In the genomic region with DNA sequence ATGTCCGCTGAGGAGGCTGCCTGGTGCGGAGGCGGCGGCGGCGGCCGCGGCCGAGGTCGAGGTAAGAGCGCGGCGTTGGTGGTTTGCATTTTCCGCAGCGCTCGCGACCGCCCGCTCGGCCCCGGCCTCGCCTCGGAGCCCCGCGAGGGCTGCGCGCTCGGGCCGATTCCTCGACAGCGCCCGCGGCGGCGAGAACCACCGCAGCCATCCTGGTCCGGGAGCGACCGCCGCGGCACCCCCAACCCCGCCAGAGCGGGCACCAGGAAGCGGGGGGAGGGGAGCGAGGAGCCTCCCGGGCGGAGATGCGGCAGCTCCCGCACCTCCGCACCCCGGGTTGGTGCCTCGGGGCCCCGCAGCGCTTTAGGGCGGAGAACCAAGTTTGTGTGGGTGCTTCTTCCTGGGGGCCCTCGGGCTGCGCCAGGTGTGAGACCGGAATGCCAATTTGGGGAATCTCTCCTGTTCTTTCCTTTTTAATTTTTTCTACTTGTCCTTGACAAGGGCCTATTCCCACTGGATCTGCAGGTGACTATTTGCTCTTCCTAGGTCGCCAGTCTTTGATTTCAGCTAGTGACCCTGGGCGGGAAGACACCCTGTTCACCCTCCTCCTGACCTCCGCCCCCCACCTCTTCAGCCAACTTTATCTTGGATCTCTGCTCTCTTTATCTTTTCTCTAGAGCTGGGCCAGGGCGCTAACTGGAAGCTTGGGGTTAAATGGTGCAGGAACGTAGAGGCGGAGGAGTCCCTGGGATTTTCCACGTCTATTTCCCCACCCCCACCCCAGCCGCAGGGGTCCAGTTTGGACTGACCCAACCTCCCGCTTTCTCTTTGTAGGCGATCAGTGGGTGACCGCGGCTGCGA, we compare ENCODE assay signal across 1 cellular context.
TF ChIP-seq lines count a peak whose summit lies in the region.

A gene with protein sequence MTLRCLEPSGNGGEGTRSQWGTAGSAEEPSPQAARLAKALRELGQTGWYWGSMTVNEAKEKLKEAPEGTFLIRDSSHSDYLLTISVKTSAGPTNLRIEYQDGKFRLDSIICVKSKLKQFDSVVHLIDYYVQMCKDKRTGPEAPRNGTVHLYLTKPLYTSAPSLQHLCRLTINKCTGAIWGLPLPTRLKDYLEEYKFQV (plus strand): TSS at position 822 of the 858 bp plus-strand sequence. CDS start 223 bp downstream, outside the sequence.

TF ChIP-seq in K562, 482 proteins besides CTCF, POLR2A, EP300 and RAD21 (continued from another document):
- TF ChIP-seq, protein P1, sequence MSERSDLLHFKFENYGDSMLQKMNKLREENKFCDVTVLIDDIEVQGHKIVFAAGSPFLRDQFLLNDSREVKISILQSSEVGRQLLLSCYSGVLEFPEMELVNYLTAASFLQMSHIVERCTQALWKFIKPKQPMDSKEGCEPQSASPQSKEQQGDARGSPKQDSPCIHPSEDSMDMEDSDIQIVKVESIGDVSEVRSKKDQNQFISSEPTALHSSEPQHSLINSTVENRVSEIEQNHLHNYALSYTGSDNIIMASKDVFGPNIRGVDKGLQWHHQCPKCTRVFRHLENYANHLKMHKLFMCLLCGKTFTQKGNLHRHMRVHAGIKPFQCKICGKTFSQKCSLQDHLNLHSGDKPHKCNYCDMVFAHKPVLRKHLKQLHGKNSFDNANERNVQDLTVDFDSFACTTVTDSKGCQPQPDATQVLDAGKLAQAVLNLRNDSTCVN (CRISPR knock-in tag; IDR thresholded peaks at IDR 0.05), result no peak
- peak; percentile 74 for TF ChIP-seq NCOR1 (IDR thresholded peaks at IDR 0.05)
- no peak for TF ChIP-seq ILK (tag; IDR thresholded peaks at IDR 0.05; ENCODE audit: borderline replicate concordance, low read depth)
- no peak for TF ChIP-seq ARID2 (IDR thresholded peaks at IDR 0.05)
- TF ChIP-seq PRPF4 (IDR thresholded peaks at IDR 0.05; ENCODE audit: insufficient read depth, low read depth, low read length, poor library complexity, severe bottlenecking), result peak; percentile 1
- TF ChIP-seq SRF (CRISPR knock-in tag; IDR thresholded peaks at IDR 0.05), result no peak
- TF ChIP-seq SRSF3 (IDR thresholded peaks at IDR 0.05; ENCODE audit: insufficient read depth, low read length), result no peak
- no peak for TF ChIP-seq ZNF395 (CRISPR knock-in tag; IDR thresholded peaks at IDR 0.05)
- TF ChIP-seq LARP7 (IDR thresholded peaks at IDR 0.05), result no peak
- TF ChIP-seq ZNF77 (CRISPR knock-in tag; IDR thresholded peaks at IDR 0.05), result no peak
- TF ChIP-seq NFE2 (IDR thresholded peaks at IDR 0.05; ENCODE audit: low read depth), result no peak
- no peak for TF ChIP-seq RBM17 (IDR thresholded peaks at IDR 0.05; ENCODE audit: borderline replicate concordance, low read depth, low read length)
- TF ChIP-seq, protein P2, sequence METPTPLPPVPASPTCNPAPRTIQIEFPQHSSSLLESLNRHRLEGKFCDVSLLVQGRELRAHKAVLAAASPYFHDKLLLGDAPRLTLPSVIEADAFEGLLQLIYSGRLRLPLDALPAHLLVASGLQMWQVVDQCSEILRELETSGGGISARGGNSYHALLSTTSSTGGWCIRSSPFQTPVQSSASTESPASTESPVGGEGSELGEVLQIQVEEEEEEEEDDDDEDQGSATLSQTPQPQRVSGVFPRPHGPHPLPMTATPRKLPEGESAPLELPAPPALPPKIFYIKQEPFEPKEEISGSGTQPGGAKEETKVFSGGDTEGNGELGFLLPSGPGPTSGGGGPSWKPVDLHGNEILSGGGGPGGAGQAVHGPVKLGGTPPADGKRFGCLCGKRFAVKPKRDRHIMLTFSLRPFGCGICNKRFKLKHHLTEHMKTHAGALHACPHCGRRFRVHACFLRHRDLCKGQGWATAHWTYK (CRISPR knock-in tag; IDR thresholded peaks at IDR 0.05), result peak; percentile 16; the same call in 1 of the 2 replicates
- no peak for TF ChIP-seq ZNF134 (CRISPR knock-in tag; conservative IDR thresholded peaks at IDR 0.05)
- no peak for TF ChIP-seq MEIS2 (IDR thresholded peaks at IDR 0.05; ENCODE audit: partially characterized antibody)
- no peak for TF ChIP-seq MIER1 (IDR thresholded peaks at IDR 0.05; ENCODE audit: low read depth)
- no peak for TF ChIP-seq GTF2E2 (tag; IDR thresholded peaks at IDR 0.05)
TF ChIP-seq in K562: peak in this region for 94.
